ENCODE assay signal across 11 cellular contexts in genomic region chr3:52039846-52040245, GRCh38. TPM values are rescaled to one million over a fixed set of nuclear protein-coding genes. Genes with fewer than 3 reads are reported as not detected.
DNase-seq lines count a peak whose midpoint lies in the region; ATAC-seq and TF ChIP-seq lines count a peak whose summit lies in the region.
"Had no signal": no experiment of that assay in that cellular context is flagged by ENCODE, and none has a peak within 500 bp of the region (broad histone marks: within the 10 kb centered on the region; RNA-seq: fewer than 3 reads in every experiment).

No MANE protein-coding gene starts in this region.

- H3K27me3 ChIP-seq in heart left ventricle = no peaks in the 10 kb centered on the region

- TF ChIP-seq CTCF in astrocyte of the cerebellum (IDR thresholded peaks at IDR 0.05; ENCODE audit: low read depth, low read length, missing control alignments) = no peak
- no peak for TF ChIP-seq CTCF in heart left ventricle (IDR thresholded peaks at IDR 0.05)
- no peak for TF ChIP-seq CTCF in omental fat pad (IDR thresholded peaks at IDR 0.05)

- H3K4me3 ChIP-seq in astrocyte of the cerebellum (ENCODE audit: low read depth, low read length) (no peak overlapping the region), heart left ventricle (no peak overlapping the region)

- H3K4me1 ChIP-seq in heart left ventricle = peaks cover 0 to 33% (median 20%) of the 10 kb centered on the region in 12 donors

- WGBS in heart left ventricle, 4 donors = 32 to 54% (median 40%) methylated on average over 9 to 17 of the region's 17 CpGs

- no peaks in the 10 kb centered on the region for H3K9me3 ChIP-seq in heart left ventricle

- intact Hi-C loops in heart left ventricle (cut with DNase I) = no loop called here

- TF ChIP-seq POLR2A in heart left ventricle (IDR thresholded peaks at IDR 0.05) = peak in 1 of 2 donors; percentile 57

- no peaks in the 10 kb centered on the region for H3K36me3 ChIP-seq in heart left ventricle

- ATAC-seq in heart left ventricle (peak; percentile 84 to 91 (median 86)), omental fat pad (ENCODE audit: low FRiP score) (peak; percentile 33), HG03159 (IDR thresholded peaks at IDR 0.05; ENCODE audit: unreplicated experiment) (no peak), GM18517 (IDR thresholded peaks at IDR 0.05; ENCODE audit: unreplicated experiment) (no peak)
- ATAC-seq: activated CD8-positive, alpha-beta memory T cell treated with anti-CD3 and anti-CD28 coated beads, Interleukin-2, amount 10 ng/mL, durations not matched to agents 7 days and 5 days had no signal

- in situ Hi-C loops in astrocyte of the cerebellum (cut with HindIII; ENCODE audit: low sequenced_read_pairs) = no loop called here

- peak; percentile 99 for DNase-seq in Ammon's horn (ENCODE audit: low spot score)
- DNase-seq in astrocyte of the cerebellum (ENCODE audit: low read depth) = peak; percentile 18
- peak; percentile 87 to 92 (median 89) for DNase-seq in heart left ventricle
- DNase-seq in omental fat pad (ENCODE audit: low spot score) = no peak
- no peak for DNase-seq in GM19240 (ENCODE audit: insufficient read length, low spot score)
- DNase-seq in KG1 (lab: John Stamatoyannopoulos, UW) = no peak
- DNase-seq: activated CD8-positive, alpha-beta memory T cell treated with anti-CD3 and anti-CD28 coated beads, Interleukin-2, amount 10 ng/mL, durations not matched to agents 7 days and 5 days; NCI-H226; T-helper 1 cell had no signal

- peak overlapping the region; percentile 70 to 91 (median 83) for H3K27ac ChIP-seq in heart left ventricle

RNA-seq across cellular contexts. Expression of gene DUSP7, which starts 16.5 kb away (rescaled TPM):
- total RNA-seq in heart left ventricle (10 to 100 TPM; 14.5 to 33.2 (median 20.7) TPM), omental fat pad (10 to 100 TPM in 3 of 4 donors, 1 to 10 TPM in 1; 5.5 to 22.2 (median 16.8) TPM)
- polyA plus RNA-seq in heart left ventricle = 10 to 100 TPM in 1 of 2 donors, 1 to 10 TPM in 1; 9.2 to 26.1 TPM

RNA-seq across cellular contexts. Expression of gene RPL29, which starts 44.2 kb away (rescaled TPM):
- total RNA-seq in heart left ventricle = 100 to 1,000 TPM; 515 to 986 (median 681) TPM
- 1,000 to 10,000 TPM; 1,354 to 1,405 TPM for polyA plus RNA-seq in heart left ventricle
- total RNA-seq in omental fat pad = 1,000 to 10,000 TPM; 1,723 to 2,189 (median 1,972) TPM

RNA-seq across cellular contexts. Expression of gene ACY1, which starts 56.5 kb away (rescaled TPM):
- total RNA-seq in heart left ventricle = 10 to 100 TPM; 14.8 to 45.3 (median 27.7) TPM
- 10 to 100 TPM; 18.3 to 21.2 TPM for polyA plus RNA-seq in heart left ventricle
- total RNA-seq in omental fat pad = 10 to 100 TPM; 34.0 to 57.7 (median 52.1) TPM

Comparison
In these comparisons a context has a peak if more than half of its experiments do, and no peak if none do; other contexts are left out.
1. DNase-seq: peak in Ammon's horn (single experiment), astrocyte of the cerebellum (single experiment) and heart left ventricle (5 of 5); none in omental fat pad (single experiment), GM19240 (single experiment) and KG1 (single experiment).
2. ATAC-seq: peak in heart left ventricle (4 of 4) and omental fat pad (single experiment); none in HG03159 (single experiment) and GM18517 (single experiment).